Comparison of ENCODE assay signal across 30 cellular contexts in the genomic region with DNA sequence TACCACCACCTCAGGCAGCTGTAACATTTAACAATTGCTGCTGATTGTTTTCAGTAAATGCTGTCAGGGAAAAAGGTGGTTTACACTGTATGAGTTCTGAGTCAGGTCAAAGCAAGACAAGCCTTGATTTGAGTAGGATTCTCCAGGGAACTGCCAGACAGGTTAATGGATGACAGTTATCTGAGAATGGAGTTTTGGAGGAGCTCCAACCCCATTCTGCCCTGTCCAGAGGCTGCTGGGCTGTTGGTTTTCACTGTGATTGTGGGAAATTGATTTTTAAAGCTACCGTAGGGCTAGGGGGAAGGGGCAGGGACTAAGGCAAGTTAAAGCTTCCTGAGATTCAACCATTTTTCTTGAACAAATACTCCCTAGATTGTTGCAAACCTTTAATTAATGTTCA. TPM values are rescaled to one million over a fixed set of nuclear protein-coding genes. Genes with fewer than 3 reads are reported as not detected.
"Had no signal": no experiment of that assay in that cellular context is flagged by ENCODE, and none has a peak within 500 bp of the region (broad histone marks: within the 10 kb centered on the region; RNA-seq: fewer than 3 reads in every experiment).

No MANE protein-coding gene starts in this region.

- H3K4me1 ChIP-seq: neural progenitor cell, parathyroid adenoma, psoas muscle, right atrium auricular region, stomach, testis, transverse colon, upper lobe of right lung had no signal

- DNase-seq: hippocampal formation; immature natural killer cell; left ventricle myocardium superior; mesendoderm; naive B cell; natural killer cell; nephron progenitor cell; occipital lobe; psoas muscle; stimulated activated CD4-positive, alpha-beta T cell treated with anti-CD3 and anti-CD28 coated beads, Interleukin-12 subunit alpha, Interleukin-12 subunit beta, amount 100 ng/mL, for 4 hours; stimulated activated CD4-positive, alpha-beta T cell treated with anti-CD3 and anti-CD28 coated beads, Interleukin-15, amount 100 ng/mL, for 24 hours; stimulated activated CD4-positive, alpha-beta T cell treated with anti-CD3 and anti-CD28 coated beads, Interleukin-2, amount 100 ng/mL, for 24 hours; stimulated activated CD4-positive, alpha-beta T cell treated with anti-CD3 and anti-CD28 coated beads, Interleukin-4, amount 100 ng/mL, for 1 hour; stimulated activated naive B cell treated with anti-CD40 and anti-IgM and Interleukin-4, amounts not matched to agents 10 μg/mL and 1 μg/mL and 100 μg/mL, for 72 hours; stimulated activated naive CD8-positive, alpha-beta T cell treated with anti-CD3 and anti-CD28 coated beads, Interleukin-15, Interleukin-2, amounts not matched to agents 100 U/mL and 50 U/mL, for 24 hours; stomach; testis; thyroid gland; transverse colon; upper lobe of right lung had no signal

- H3K4me3 ChIP-seq: lung, neural progenitor cell, psoas muscle, right atrium auricular region, skin epidermis, stomach, testis, thyroid gland, transverse colon, upper lobe of right lung had no signal

- H3K36me3 ChIP-seq: right atrium auricular region, thyroid gland, upper lobe of right lung had no signal

- FAIRE-seq: islet of Langerhans, kidney, urothelium cell line had no signal

- H3K27ac ChIP-seq: neural progenitor cell, neutrophil, parathyroid adenoma, psoas muscle, right atrium auricular region, skin epidermis, stomach, testis, thyroid gland, transverse colon, upper lobe of right lung had no signal

- H3K4me2 ChIP-seq: neural progenitor cell had no signal

- ATAC-seq: left ventricle myocardium superior; natural killer cell; psoas muscle; sciatic nerve; stimulated activated naive B cell treated with anti-CD40 and anti-IgM and Interleukin-4, amounts not matched to agents 10 μg/mL and 1 μg/mL and 100 μg/mL, for 72 hours; stimulated activated naive CD8-positive, alpha-beta T cell treated with anti-CD3 and anti-CD28 coated beads, Interleukin-15, Interleukin-2, amounts not matched to agents 100 U/mL and 50 U/mL, for 24 hours; upper lobe of right lung had no signal

- H3K9me3 ChIP-seq: neutrophil, testis, thyroid gland, upper lobe of right lung had no signal

- H2AFZ ChIP-seq: neural progenitor cell, parathyroid adenoma had no signal

- H3K27me3 ChIP-seq: neural progenitor cell, neutrophil, right atrium auricular region, stomach, testis, thyroid gland, transverse colon, upper lobe of right lung had no signal

- H3K79me2 ChIP-seq: parathyroid adenoma had no signal

- H3K9ac ChIP-seq: neural progenitor cell, parathyroid adenoma had no signal

RNA-seq across cellular contexts. Expression of a gene that starts 39.9 kb away (rescaled TPM):
- total RNA-seq: right atrium auricular region had no signal
